21 cellular contexts compared by ENCODE assay signal in genomic region chr1:212152869-212153268, GRCh38.
DNase-seq lines count a peak whose midpoint lies in the region; ATAC-seq and TF ChIP-seq lines count a peak whose summit lies in the region.
"Had no signal": no experiment of that assay in that cellular context is flagged by ENCODE, and none has a peak within 500 bp of the region (broad histone marks: within the 10 kb centered on the region; RNA-seq: fewer than 3 reads in every experiment).

No MANE protein-coding gene starts in this region.

- no peaks in the 10 kb centered on the region for H4K20me1 ChIP-seq in OCI-LY1 (ENCODE audit: insufficient read depth, low read length)
- H4K20me1 ChIP-seq: BLaER1 treated with 17β-estradiol and CSF1 and Interleukin-3, amounts not matched to agents 10 nM and 100 nM had no signal

- peak overlapping the region; percentile 53 for H3K27ac Mint-ChIP-seq in progenitor cell of endocrine pancreas
- H3K27ac Mint-ChIP-seq: CD4-positive, alpha-beta T cell; GM23338; HFFc6 had no signal

- H3K79me2 ChIP-seq in OCI-LY1 (ENCODE audit: insufficient read depth, low read length), result no peaks in the 10 kb centered on the region

- no peaks in the 10 kb centered on the region for H3K36me3 Mint-ChIP-seq in progenitor cell of endocrine pancreas (ENCODE audit: insufficient read depth)

- H3K4me3 Mint-ChIP-seq in progenitor cell of endocrine pancreas (ENCODE audit: low read depth), result no peak overlapping the region
- H3K4me3 Mint-ChIP-seq: CD4-positive, alpha-beta T cell; GM23338; HFFc6 had no signal

- H3K4me1 Mint-ChIP-seq in progenitor cell of endocrine pancreas (ENCODE audit: low read depth), result peaks cover under 1% of the 10 kb centered on the region

- no peak overlapping the region for H3K9ac ChIP-seq in OCI-LY1 (ENCODE audit: low read length)
- H3K9ac ChIP-seq in colonic mucosa (ENCODE audit: low read depth in 2 of 2, low read length in 2 of 2), result no peak overlapping the region
- H3K9ac ChIP-seq: BLaER1 treated with 17β-estradiol and CSF1 and Interleukin-3, amounts not matched to agents 10 nM and 100 nM had no signal

- no peak overlapping the region for H3K4me2 ChIP-seq in OCI-LY1 (ENCODE audit: low read length)
- H3K4me2 ChIP-seq: A549, GM23338 had no signal

- no peaks in the 10 kb centered on the region for H3K9me3 Mint-ChIP-seq in progenitor cell of endocrine pancreas (ENCODE audit: low read depth)
- H3K9me3 Mint-ChIP-seq: CD4-positive, alpha-beta T cell; HFFc6 had no signal

- H3K9me2 ChIP-seq in OCI-LY1 (ENCODE audit: low read depth, low read length), result no peaks in the 10 kb centered on the region

- no peaks in the 10 kb centered on the region for H3K36me3 ChIP-seq in left ventricle myocardium inferior
- no peaks in the 10 kb centered on the region for H3K36me3 ChIP-seq in OCI-LY1 (ENCODE audit: insufficient read depth, low read length)
- H3K36me3 ChIP-seq in colonic mucosa, result no peaks in the 10 kb centered on the region
- H3K36me3 ChIP-seq: BE2C; BLaER1 treated with 17β-estradiol and CSF1 and Interleukin-3, amounts not matched to agents 10 nM and 100 nM; HAP-1 had no signal

- TF ChIP-seq CTCF in left ventricle myocardium inferior (IDR thresholded peaks at IDR 0.05; ENCODE audit: borderline replicate concordance) (no peak), OCI-LY1 (IDR thresholded peaks at IDR 0.05; ENCODE audit: low read length) (no peak), colonic mucosa (IDR thresholded peaks at IDR 0.05) (no peak), progenitor cell of endocrine pancreas (IDR thresholded peaks at IDR 0.05; ENCODE audit: unreplicated experiment) (no peak), omental fat pad (IDR thresholded peaks at IDR 0.05) (no peak)

- H3K27me3 ChIP-seq in left ventricle myocardium inferior (ENCODE audit: low read depth) (no peaks in the 10 kb centered on the region), OCI-LY1 (ENCODE audit: insufficient read depth, low read length) (no peaks in the 10 kb centered on the region), colonic mucosa (no peaks in the 10 kb centered on the region)
- H3K27me3 ChIP-seq: BE2C; BLaER1 treated with 17β-estradiol and CSF1 and Interleukin-3, amounts not matched to agents 10 nM and 100 nM had no signal

- peak overlapping the region; percentile 10 for H3K27ac ChIP-seq in left ventricle myocardium inferior (replicated peaks)
- H3K27ac ChIP-seq in OCI-LY1 (ENCODE audit: low read depth, low read length, poor library complexity, severe bottlenecking), result peak overlapping the region; percentile 85
- peak overlapping the region; percentile 35 for H3K27ac ChIP-seq in colonic mucosa
- H3K27ac ChIP-seq: A549; BLaER1 treated with 17β-estradiol and CSF1 and Interleukin-3, amounts not matched to agents 10 nM and 100 nM had no signal

- no peak overlapping the region for H2AFZ ChIP-seq in OCI-LY1 (ENCODE audit: low read length)
- H2AFZ ChIP-seq: GM23338 had no signal

- no peaks in the 10 kb centered on the region for H3K27me3 Mint-ChIP-seq in progenitor cell of endocrine pancreas
- H3K27me3 Mint-ChIP-seq: CD4-positive, alpha-beta T cell had no signal

- peaks cover 15% of the 10 kb centered on the region for H3K4me1 ChIP-seq in left ventricle myocardium inferior
- H3K4me1 ChIP-seq in OCI-LY1 (ENCODE audit: insufficient read depth, low read length, severe bottlenecking), result peaks cover 37% of the 10 kb centered on the region
- H3K4me1 ChIP-seq in colonic mucosa, result no peaks in the 10 kb centered on the region
- H3K4me1 ChIP-seq: A549, BE2C, HAP-1 had no signal

- DNase-seq in left ventricle myocardium inferior, result no peak
- no peak for DNase-seq in left cardiac atrium
- no peak for DNase-seq in colonic mucosa
- DNase-seq in progenitor cell of endocrine pancreas (ENCODE audit: low spot score, unreplicated experiment), result no peak
- no peak for DNase-seq in OCI-M2 (lab: John Stamatoyannopoulos, UW; ENCODE audit: unreplicated experiment)
- DNase-seq in omental fat pad (ENCODE audit: low spot score), result no peak
- DNase-seq: 8988T; ACHN; AML-193; BE2C; Calu3; CD4-positive, alpha-beta T cell; COR-L47; DND-41; HFFc6 had no signal

- H3K4me3 ChIP-seq in left ventricle myocardium inferior (no peak overlapping the region), OCI-LY1 (ENCODE audit: low read depth, low read length, poor library complexity, severe bottlenecking) (no peak overlapping the region), colonic mucosa (no peak overlapping the region)
- H3K4me3 ChIP-seq: A549; BLaER1 treated with 17β-estradiol and CSF1 and Interleukin-3, amounts not matched to agents 10 nM and 100 nM; GM12878; GM23338; HAP-1 had no signal

- H3F3A ChIP-seq in OCI-LY1 (ENCODE audit: insufficient read depth, low read length), result no peaks in the 10 kb centered on the region

- intact Hi-C loops in left ventricle myocardium inferior (cut with micrococcal nuclease) (no loop called here), left cardiac atrium (cut with DNase I) (no loop called here), colonic mucosa (cut with DNase I) (no loop called here)

- no peak for ATAC-seq in left cardiac atrium
- ATAC-seq in omental fat pad (ENCODE audit: low FRiP score), result no peak
- ATAC-seq: A549, GM12878, GM23338 had no signal

- H3K9me3 ChIP-seq in left ventricle myocardium inferior (replicated peaks) (peaks cover 8% of the 10 kb centered on the region), OCI-LY1 (ENCODE audit: low read length) (no peaks in the 10 kb centered on the region), colonic mucosa (no peaks in the 10 kb centered on the region)
- H3K9me3 ChIP-seq: A549, BE2C, HAP-1 had no signal

Comparison
In these comparisons a context has a peak if more than half of its experiments do, and no peak if none do; other contexts are left out.
1. H3K27ac ChIP-seq: peak in every context shown above with its lines; median percentile 85 in OCI-LY1; 35 in colonic mucosa; 10 in left ventricle myocardium inferior.